ENCODE assay signal across 8 cellular contexts in genomic region chr18:24271381-24272331, GRCh38.
A peak's percentile ranks its signal among the peaks of the same experiment; 100 is the strongest.
DNase-seq lines count a peak whose midpoint lies in the region; ATAC-seq and TF ChIP-seq lines count a peak whose summit lies in the region.

No MANE protein-coding gene starts in this region.

- H3K4me1 Mint-ChIP-seq in activated naive CD8-positive, alpha-beta T cell treated with anti-CD3 and anti-CD28 coated beads, Interleukin-2, amount 10 ng/mL, durations not matched to agents 7 days and 5 days = peaks cover 1% of the 10 kb centered on the region
- H3K4me1 Mint-ChIP-seq in glutamatergic neuron (ENCODE audit: low read depth, unreplicated experiment) (peaks cover 29% of the 10 kb centered on the region), neural progenitor cell (peaks cover 24% of the 10 kb centered on the region)

- H3K27me3 ChIP-seq in neural progenitor cell (no peaks in the 10 kb centered on the region), vagina (no peaks in the 10 kb centered on the region)

- peak overlapping the region; percentile 57 for H2AFZ ChIP-seq in neural progenitor cell (replicated peaks)

- H3K4me2 ChIP-seq in neural progenitor cell = peak overlapping the region; percentile 90

- peaks cover 34% of the 10 kb centered on the region for H3F3A ChIP-seq in neural progenitor cell (ENCODE audit: low read depth)

- DNase-seq in AG09309 (ENCODE audit: low read depth) = peak; percentile 23
- DNase-seq in NCI-H2196 treated with DMSO at 0.1 percent for 48 hours (lab: John Stamatoyannopoulos, UW; ENCODE audit: unreplicated experiment) = peak; percentile 23
- peak; percentile 51 for DNase-seq in activated naive CD8-positive, alpha-beta T cell treated with anti-CD3 and anti-CD28 coated beads, Interleukin-2, amount 10 ng/mL, durations not matched to agents 7 days and 5 days
- DNase-seq in glutamatergic neuron = peak; percentile 78
- DNase-seq in neural progenitor cell (ENCODE audit: low spot score) = peak; percentile 95
- DNase-seq in vagina (ENCODE audit: extremely low spot score in 2 of 2) = no peak

- H3K4me3 ChIP-seq in AG09309 (ENCODE audit: control insufficient read depth, low read depth, low read length) (peak overlapping the region; percentile 63), neural progenitor cell (peak overlapping the region; percentile 72), vagina (peak overlapping the region; percentile 81 to 90)

- no peaks in the 10 kb centered on the region for H3K9me3 Mint-ChIP-seq in activated naive CD8-positive, alpha-beta T cell treated with anti-CD3 and anti-CD28 coated beads, Interleukin-2, amount 10 ng/mL, durations not matched to agents 7 days and 5 days
- peaks cover 14% of the 10 kb centered on the region for H3K9me3 Mint-ChIP-seq in glutamatergic neuron (ENCODE audit: unreplicated experiment)
- H3K9me3 Mint-ChIP-seq in neural progenitor cell = no peaks in the 10 kb centered on the region

- H4K20me1 ChIP-seq in neural progenitor cell (ENCODE audit: low read depth) = peaks cover 27% of the 10 kb centered on the region

- no peak overlapping the region for H3K27ac Mint-ChIP-seq in activated naive CD8-positive, alpha-beta T cell treated with anti-CD3 and anti-CD28 coated beads, Interleukin-2, amount 10 ng/mL, durations not matched to agents 7 days and 5 days
- H3K27ac Mint-ChIP-seq in glutamatergic neuron (ENCODE audit: unreplicated experiment) (peak overlapping the region; percentile 49), neural progenitor cell (peak overlapping the region; percentile 59)

- H3K79me2 ChIP-seq in neural progenitor cell (ENCODE audit: low read depth) = peaks cover 37% of the 10 kb centered on the region

- no peaks in the 10 kb centered on the region for H3K9me3 ChIP-seq in neural progenitor cell (ENCODE audit: low read depth)
- no peaks in the 10 kb centered on the region for H3K9me3 ChIP-seq in vagina

- H3K27me3 Mint-ChIP-seq in activated naive CD8-positive, alpha-beta T cell treated with anti-CD3 and anti-CD28 coated beads, Interleukin-2, amount 10 ng/mL, durations not matched to agents 7 days and 5 days = peaks cover 53% of the 10 kb centered on the region
- H3K27me3 Mint-ChIP-seq in glutamatergic neuron (ENCODE audit: unreplicated experiment) = peaks cover 5% of the 10 kb centered on the region
- H3K27me3 Mint-ChIP-seq in neural progenitor cell (ENCODE audit: insufficient read depth, low read depth) = peaks cover 5% of the 10 kb centered on the region

- H3K27ac ChIP-seq in neural progenitor cell (peak overlapping the region; percentile 66), vagina (peak overlapping the region; percentile 94)

- H3K4me1 ChIP-seq in neural progenitor cell (peaks cover 24% of the 10 kb centered on the region), vagina (peaks cover 25% of the 10 kb centered on the region)

- TF ChIP-seq CTCF in AG09309 (IDR thresholded peaks at IDR 0.05; ENCODE audit: control insufficient read depth, insufficient read depth, low read depth, low read length, missing control alignments) (peak; percentile 31), glutamatergic neuron (IDR thresholded peaks at IDR 0.05; ENCODE audit: partially characterized antibody, unreplicated experiment) (no peak), neural progenitor cell (IDR thresholded peaks at IDR 0.05) (peak; percentile 38), vagina (IDR thresholded peaks at IDR 0.05) (no peak)

- POLR2A ChIA-PET in activated naive CD8-positive, alpha-beta T cell treated with anti-CD3 and anti-CD28 coated beads, Interleukin-2, amount 10 ng/mL, durations not matched to agents 7 days and 5 days (lab: Charles Lee) = no interaction called here

- H3K9ac ChIP-seq in neural progenitor cell = no peak overlapping the region

- ATAC-seq in GM18498 (IDR thresholded peaks at IDR 0.05; ENCODE audit: unreplicated experiment) = peak; percentile 72
- peak; percentile 79 for ATAC-seq in activated naive CD8-positive, alpha-beta T cell treated with anti-CD3 and anti-CD28 coated beads, Interleukin-2, amount 10 ng/mL, durations not matched to agents 7 days and 5 days (ENCODE audit: low read depth)
- no peak for ATAC-seq in GM19395 (IDR thresholded peaks at IDR 0.05; ENCODE audit: unreplicated experiment)

- no peaks in the 10 kb centered on the region for H3K36me3 Mint-ChIP-seq in activated naive CD8-positive, alpha-beta T cell treated with anti-CD3 and anti-CD28 coated beads, Interleukin-2, amount 10 ng/mL, durations not matched to agents 7 days and 5 days
- peaks cover 3% of the 10 kb centered on the region for H3K36me3 Mint-ChIP-seq in glutamatergic neuron (ENCODE audit: unreplicated experiment)
- peaks cover 4% of the 10 kb centered on the region for H3K36me3 Mint-ChIP-seq in neural progenitor cell

- H3K36me3 ChIP-seq in neural progenitor cell (no peaks in the 10 kb centered on the region), vagina (no peaks in the 10 kb centered on the region)

- no peak for TF ChIP-seq POLR2A in vagina (IDR thresholded peaks at IDR 0.05)

- peak overlapping the region; percentile 67 for H3K4me3 Mint-ChIP-seq in activated naive CD8-positive, alpha-beta T cell treated with anti-CD3 and anti-CD28 coated beads, Interleukin-2, amount 10 ng/mL, durations not matched to agents 7 days and 5 days
- H3K4me3 Mint-ChIP-seq in glutamatergic neuron (ENCODE audit: unreplicated experiment) = peak overlapping the region; percentile 94
- peak overlapping the region; percentile 93 for H3K4me3 Mint-ChIP-seq in neural progenitor cell

- intact Hi-C loops in vagina (cut with DNase I) = no loop called here

Comparison
In these comparisons a context has a peak if more than half of its experiments do, and no peak if none do; other contexts are left out.
1. DNase-seq: peak in AG09309 (single experiment), NCI-H2196 treated with DMSO at 0.1 percent for 48 hours (single experiment), activated naive CD8-positive, alpha-beta T cell treated with anti-CD3 and anti-CD28 coated beads, Interleukin-2, amount 10 ng/mL, durations not matched to agents 7 days and 5 days (single experiment), glutamatergic neuron (single experiment) and neural progenitor cell (single experiment); none in vagina (0 of 2).
2. CTCF ChIP-seq: peak in AG09309 (single experiment) and neural progenitor cell (single experiment); none in glutamatergic neuron (single experiment) and vagina (0 of 3).
3. Peak in every context shown above with its lines, with median percentiles within 50 percentile points of each other: H3K4me3 ChIP-seq and H3K4me3 Mint-ChIP-seq.